ENCODE assay signal across 35 cellular contexts in the genomic region with DNA sequence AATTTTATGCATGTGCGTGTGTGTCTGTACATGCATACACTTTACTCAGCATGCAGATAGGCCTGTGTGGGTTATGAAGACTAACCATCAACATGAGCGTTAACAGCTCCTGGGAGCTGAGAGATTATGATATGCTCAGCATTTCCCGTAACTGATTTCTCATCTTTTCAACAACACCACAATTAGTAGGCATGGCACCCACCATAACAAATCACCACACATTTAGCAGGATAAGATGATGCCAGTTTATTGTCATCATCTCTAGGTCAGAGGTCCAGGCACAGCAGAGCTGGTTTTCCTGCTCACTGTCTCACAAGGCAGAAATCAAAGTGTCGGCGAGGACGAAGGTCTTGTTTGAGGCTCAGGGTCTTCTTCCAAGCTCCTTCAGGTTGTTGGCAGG.
"Had no signal": no experiment of that assay in that cellular context is flagged by ENCODE, and none has a peak within 500 bp of the region (broad histone marks: within the 10 kb centered on the region; RNA-seq: fewer than 3 reads in every experiment).

No MANE protein-coding gene starts in this region.

- H3K36me3 ChIP-seq: MG63 had no signal

- H3K9me3 ChIP-seq: MG63 had no signal

- H3K4me3 ChIP-seq: MG63 had no signal

- DNase-seq: Karpas-422, Kasumi-1, KBM-7, KG1, MG63, MM.1S, MV-4-11, NCI-H1048, NCI-H1092, NCI-H1092 treated with DMSO at 0.1 percent for 48 hours, NCI-H1105, NCI-H1105 treated with DMSO at 0.1 percent for 48 hours, NCI-H1417, NCI-H1417 treated with DMSO at 0.1 percent for 48 hours, NCI-H1436, NCI-H1436 treated with DMSO at 0.1 percent for 48 hours, NCI-H146, NCI-H1694, NCI-H1694 treated with DMSO at 0.1 percent for 48 hours, NCI-H187, NCI-H187 treated with DMSO at 0.1 percent for 48 hours, NCI-H1930, NCI-H2029, NCI-H2029 treated with DMSO at 0.1 percent for 48 hours, NCI-H2081, NCI-H2081 treated with DMSO at 0.1 percent for 48 hours, NCI-H2107, NCI-H2171, NCI-H2171 treated with DMSO at 0.1 percent for 48 hours, NCI-H226, NCI-H345, NCI-H446, NCI-H446 treated with DMSO at 0.1 percent for 48 hours, NCI-H510A had no signal

- H3K27me3 ChIP-seq: MG63 had no signal

- H3K27ac ChIP-seq: KMS-11 had no signal
